Comparison of ENCODE assay signal across 10 cellular contexts in genomic region chr3:151290673-151291072, GRCh38. TPM values are rescaled to one million over a fixed set of nuclear protein-coding genes. Genes with fewer than 3 reads are reported as not detected.
DNase-seq lines count a peak whose midpoint lies in the region; ATAC-seq, FAIRE-seq and TF ChIP-seq lines count a peak whose summit lies in the region.
"Had no signal": no experiment of that assay in that cellular context is flagged by ENCODE, and none has a peak within 500 bp of the region (broad histone marks: within the 10 kb centered on the region; RNA-seq: fewer than 3 reads in every experiment).

No MANE protein-coding gene starts in this region.

- H3K27me3 Mint-ChIP-seq in osteocyte (ENCODE audit: unreplicated experiment): no peaks in the 10 kb centered on the region
- H3K27me3 Mint-ChIP-seq: activated naive CD8-positive, alpha-beta T cell treated with anti-CD3 and anti-CD28 coated beads, Interleukin-2, amount 50 U/mL, for 24 hours; stimulated activated naive CD8-positive, alpha-beta T cell treated with anti-CD3 and anti-CD28 coated beads, Interleukin-15, Interleukin-2, amounts not matched to agents 100 ng/mL and 50 ng/mL, for 24 hours had no signal

- H3K9me3 Mint-ChIP-seq in osteocyte (ENCODE audit: unreplicated experiment): no peaks in the 10 kb centered on the region
- H3K9me3 Mint-ChIP-seq: activated naive CD8-positive, alpha-beta T cell treated with anti-CD3 and anti-CD28 coated beads, Interleukin-2, amount 50 U/mL, for 24 hours; stimulated activated naive CD8-positive, alpha-beta T cell treated with anti-CD3 and anti-CD28 coated beads, Interleukin-15, Interleukin-2, amounts not matched to agents 100 ng/mL and 50 ng/mL, for 24 hours had no signal

- no peaks in the 10 kb centered on the region for H3K4me1 Mint-ChIP-seq in osteocyte (ENCODE audit: unreplicated experiment)
- H3K4me1 Mint-ChIP-seq: activated naive CD8-positive, alpha-beta T cell treated with anti-CD3 and anti-CD28 coated beads, Interleukin-2, amount 50 U/mL, for 24 hours had no signal

- H3K4me3 ChIP-seq in GM12865 (ENCODE audit: low read depth, low read length) (no peak overlapping the region), bronchial epithelial cell (ENCODE audit: low read depth, low read length) (no peak overlapping the region), mucosa of descending colon (no peak overlapping the region)

- DNase-seq in GM12865 (ENCODE audit: low read depth) (peak; percentile 29), MV-4-11 (lab: John Stamatoyannopoulos, UW) (peak; percentile 11), bronchial epithelial cell (ENCODE audit: low read depth) (peak; percentile 44), osteocyte (ENCODE audit: extremely low spot score, unreplicated experiment) (no peak), mucosa of descending colon (no peak)
- no peak for DNase-seq in activated CD4-positive, alpha-beta T cell treated with anti-CD3 and anti-CD28 coated beads for 4 hours
- DNase-seq: activated naive CD8-positive, alpha-beta T cell treated with anti-CD3 and anti-CD28 coated beads, Interleukin-2, amount 50 U/mL, for 24 hours had no signal

- no peaks in the 10 kb centered on the region for H3K27me3 ChIP-seq in bronchial epithelial cell (ENCODE audit: control insufficient read depth, insufficient read depth, low read length)

- no peaks in the 10 kb centered on the region for H3K36me3 Mint-ChIP-seq in osteocyte (ENCODE audit: unreplicated experiment)

- H3K36me3 ChIP-seq in bronchial epithelial cell (ENCODE audit: control insufficient read depth, insufficient read depth, low read length) (peaks cover 4% of the 10 kb centered on the region), mucosa of descending colon (ENCODE audit: low read depth) (no peaks in the 10 kb centered on the region)

- no peak overlapping the region for H3K4me3 Mint-ChIP-seq in osteocyte (ENCODE audit: unreplicated experiment)
- H3K4me3 Mint-ChIP-seq: activated naive CD8-positive, alpha-beta T cell treated with anti-CD3 and anti-CD28 coated beads, Interleukin-2, amount 50 U/mL, for 24 hours; stimulated activated naive CD8-positive, alpha-beta T cell treated with anti-CD3 and anti-CD28 coated beads, Interleukin-15, Interleukin-2, amounts not matched to agents 100 ng/mL and 50 ng/mL, for 24 hours had no signal

- intact Hi-C loops in mucosa of descending colon (cut with DNase I, micrococcal nuclease): no loop called here

- no peak for FAIRE-seq in bronchial epithelial cell (lab: Jason Lieb, UNC)

- no peak overlapping the region for H3K27ac Mint-ChIP-seq in osteocyte (ENCODE audit: unreplicated experiment)
- H3K27ac Mint-ChIP-seq: activated naive CD8-positive, alpha-beta T cell treated with anti-CD3 and anti-CD28 coated beads, Interleukin-2, amount 50 U/mL, for 24 hours; stimulated activated naive CD8-positive, alpha-beta T cell treated with anti-CD3 and anti-CD28 coated beads, Interleukin-15, Interleukin-2, amounts not matched to agents 100 ng/mL and 50 ng/mL, for 24 hours had no signal

- no peaks in the 10 kb centered on the region for H3K9me3 ChIP-seq in mucosa of descending colon

- TF ChIP-seq CTCF in GM12865 (IDR thresholded peaks at IDR 0.05; ENCODE audit: insufficient read depth, low read depth, low read length, missing control alignments) (peak; percentile 45), bronchial epithelial cell (IDR thresholded peaks at IDR 0.05; ENCODE audit: insufficient read depth, low read length, severe bottlenecking) (peak; percentile 26), osteocyte (IDR thresholded peaks at IDR 0.05) (peak; percentile 72), mucosa of descending colon (IDR thresholded peaks at IDR 0.05) (no peak)

- ATAC-seq in mucosa of descending colon (no peak), GM21786 (IDR thresholded peaks at IDR 0.05; ENCODE audit: unreplicated experiment) (no peak), GM19452 (IDR thresholded peaks at IDR 0.05; ENCODE audit: unreplicated experiment) (no peak)
- ATAC-seq: activated naive CD8-positive, alpha-beta T cell treated with anti-CD3 and anti-CD28 coated beads, Interleukin-2, amount 50 U/mL, for 24 hours had no signal

- no peaks in the 10 kb centered on the region for H3K4me1 ChIP-seq in mucosa of descending colon (ENCODE audit: low read depth)

RNA-seq across cellular contexts. Expression of gene P2RY14, which starts 12.3 kb away (rescaled TPM):
- total RNA-seq in bronchial epithelial cell (under 0.01 TPM in 1 of 2 replicates, not detected in the other), osteocyte (not detected in 2 replicates), mucosa of descending colon (10 to 100 TPM in 1 of 3 donors, 1 to 10 TPM in 2; 3.9 to 18.2 (median 4.4) TPM)

RNA-seq across cellular contexts. Expression of gene GPR87, which starts 25.9 kb away (rescaled TPM):
- total RNA-seq in bronchial epithelial cell (56.9 and 64.5 TPM in 2 replicates), osteocyte (not detected in 2 replicates), mucosa of descending colon (not detected)

RNA-seq across cellular contexts. Expression of gene P2RY13, which starts 38.7 kb away (rescaled TPM):
- total RNA-seq in bronchial epithelial cell: not detected in 2 replicates
- not detected in 2 replicates for total RNA-seq in osteocyte
- 1 to 10 TPM in 2 of 3 donors, under 1 TPM in 1; 0.29 to 1.9 (median 1.5) TPM for total RNA-seq in mucosa of descending colon

Comparison
In these comparisons a context has a peak if more than half of its experiments do, and no peak if none do; other contexts are left out.
1. DNase-seq: peak in GM12865 (single experiment), MV-4-11 (single experiment) and bronchial epithelial cell (single experiment); none in osteocyte (single experiment), mucosa of descending colon (0 of 3) and activated CD4-positive, alpha-beta T cell treated with anti-CD3 and anti-CD28 coated beads for 4 hours (0 of 2).
2. RNA of gene GPR87, which starts 25.9 kb away (total RNA-seq): 56.9 to 64.5 TPM in bronchial epithelial cell; not detected in osteocyte and not detected in mucosa of descending colon; every median in the first group is over 10 times any median in the second.